ENCODE assay signal across 18 cellular contexts in the genomic region with DNA sequence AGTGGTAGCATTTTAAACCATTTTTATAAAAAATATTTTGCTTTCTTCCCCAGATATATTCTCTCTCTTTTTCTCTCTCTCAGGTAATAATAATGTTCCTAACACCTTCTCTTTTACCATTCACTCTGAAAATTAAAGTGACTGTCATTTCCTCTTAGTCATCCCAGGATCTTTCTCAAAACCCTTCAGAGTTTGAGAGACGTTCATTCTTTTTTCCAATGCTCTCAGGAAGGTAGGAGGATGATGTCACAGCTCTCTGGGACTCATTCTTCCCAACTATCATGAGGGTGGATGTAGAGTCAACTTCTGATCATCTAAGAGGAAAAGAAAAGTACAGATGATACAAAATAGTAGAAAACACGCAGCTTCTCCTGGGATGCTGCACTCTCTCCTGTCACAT.
DNase-seq lines count a peak whose midpoint lies in the region; ATAC-seq and TF ChIP-seq lines count a peak whose summit lies in the region.
"Had no signal": no experiment of that assay in that cellular context is flagged by ENCODE, and none has a peak within 500 bp of the region (broad histone marks: within the 10 kb centered on the region; RNA-seq: fewer than 3 reads in every experiment).

No MANE protein-coding gene starts in this region.

- in situ Hi-C loops in IMR-90 (cut with MboI; ENCODE audit: low sequenced_read_pairs) (no loop called here), ACHN (cut with HindIII; ENCODE audit: low pct_ligation_motif_present, low pct_unique_long_range_greater_than_20kb, low sequenced_read_pairs) (no loop called here)

- H3K9ac ChIP-seq in IMR-90 (ENCODE audit: low read depth, low read length): no peak overlapping the region

- POLR2A ChIA-PET in IMR-90 (lab: Charles Lee; ENCODE audit: unreplicated experiment): no interaction called here

- TF ChIP-seq CTCF in IMR-90 (conservative IDR thresholded peaks at IDR 0.05; ENCODE audit: low read depth, low read length) (no peak), foreskin fibroblast (IDR thresholded peaks at IDR 0.05; ENCODE audit: low read depth, low read length) (no peak)

- CTCF ChIA-PET in IMR-90 (lab: Yijun Ruan, JAX): interaction anchor here (0.6 kb wide), 2 partner anchors 84 to 468 kb away, joined by 3 to 5 read pairs; no protein-coding TSS in a partner anchor

- no peak overlapping the region for H2AK9ac ChIP-seq in IMR-90 (replicated peaks; ENCODE audit: low read depth, low read length, poor library complexity)

- intact Hi-C loops in IMR-90 (cut with micrococcal nuclease): no loop called here

- H3K9me3 ChIP-seq in IMR-90 (ENCODE audit: control insufficient read depth, insufficient read depth, low read length): no peaks in the 10 kb centered on the region
- H3K9me3 ChIP-seq: gastroesophageal sphincter, sigmoid colon had no signal

- no peak overlapping the region for H4K91ac ChIP-seq in IMR-90 (ENCODE audit: insufficient read depth, low read depth, low read length)

- no TSS peak for BruUV-seq in IMR-90 (replicated peaks; lab: Mats Ljungman, UMichigan)

- no peak overlapping the region for H2BK15ac ChIP-seq in IMR-90 (ENCODE audit: low read depth, low read length)

- no peak overlapping the region for H3K4me2 ChIP-seq in IMR-90 (ENCODE audit: low read depth, low read length)

- H3K27ac ChIP-seq in IMR-90 (ENCODE audit: insufficient read depth, low read length): no peak overlapping the region
- H3K27ac ChIP-seq: gastroesophageal sphincter, sigmoid colon had no signal

- dilution Hi-C loops in IMR-90 (cut with HindIII; ENCODE audit: low sequenced_read_pairs, unreplicated experiment): no loop called here

- H2AK5ac ChIP-seq in IMR-90 (ENCODE audit: low read depth, low read length): no peak overlapping the region

- peaks cover 52% of the 10 kb centered on the region for H3K36me3 Mint-ChIP-seq in activated T-cell treated with anti-CD3 and anti-CD28 coated beads, Interleukin-2, amount 50 U/mL, for 24 hours (ENCODE audit: low read depth)
- peaks cover 15% of the 10 kb centered on the region for H3K36me3 Mint-ChIP-seq in central memory CD8-positive, alpha-beta T cell (ENCODE audit: insufficient read depth)
- H3K36me3 Mint-ChIP-seq in stimulated activated effector memory CD8-positive, alpha-beta T cell treated with anti-CD3 and anti-CD28 coated beads, Interleukin-12 subunit alpha, Interleukin-12 subunit beta, amount 100 ng/mL, for 72 hours: peaks cover 65% of the 10 kb centered on the region
- H3K36me3 Mint-ChIP-seq: type B pancreatic cell had no signal

- H3K27me3 ChIP-seq in IMR-90 (ENCODE audit: control insufficient read depth, insufficient read depth, low read length): no peaks in the 10 kb centered on the region
- H3K27me3 ChIP-seq: sigmoid colon had no signal

- no peak overlapping the region for H3K4ac ChIP-seq in IMR-90 (ENCODE audit: low read depth, low read length)

- H2BK20ac ChIP-seq in IMR-90 (ENCODE audit: low read depth, low read length): no peak overlapping the region

- no peak overlapping the region for H2AFZ ChIP-seq in IMR-90 (replicated peaks; ENCODE audit: low read length, poor library complexity)

- no peak overlapping the region for H2BK120ac ChIP-seq in IMR-90 (ENCODE audit: low read depth, low read length)

- H3K27me3 Mint-ChIP-seq in activated T-cell treated with anti-CD3 and anti-CD28 coated beads, Interleukin-2, amount 50 U/mL, for 24 hours: no peaks in the 10 kb centered on the region
- no peaks in the 10 kb centered on the region for H3K27me3 Mint-ChIP-seq in central memory CD8-positive, alpha-beta T cell
- H3K27me3 Mint-ChIP-seq: activated naive CD8-positive, alpha-beta T cell treated with anti-CD3 and anti-CD28 coated beads, Interleukin-2, amount 10 ng/mL, durations not matched to agents 7 days and 5 days had no signal

- H3K27ac Mint-ChIP-seq in activated T-cell treated with anti-CD3 and anti-CD28 coated beads, Interleukin-2, amount 50 U/mL, for 24 hours: peak overlapping the region; percentile 91
- peak overlapping the region; percentile 70 for H3K27ac Mint-ChIP-seq in central memory CD8-positive, alpha-beta T cell (ENCODE audit: low read depth)
- peak overlapping the region; percentile 3 for H3K27ac Mint-ChIP-seq in stimulated activated effector memory CD8-positive, alpha-beta T cell treated with anti-CD3 and anti-CD28 coated beads, Interleukin-12 subunit alpha, Interleukin-12 subunit beta, amount 100 ng/mL, for 72 hours
- H3K27ac Mint-ChIP-seq: activated naive CD8-positive, alpha-beta T cell treated with anti-CD3 and anti-CD28 coated beads, Interleukin-2, amount 10 ng/mL, durations not matched to agents 7 days and 5 days; type B pancreatic cell had no signal

- H3K4me1 Mint-ChIP-seq in activated T-cell treated with anti-CD3 and anti-CD28 coated beads, Interleukin-2, amount 50 U/mL, for 24 hours (ENCODE audit: low read depth): peaks cover 59% of the 10 kb centered on the region
- H3K4me1 Mint-ChIP-seq in central memory CD8-positive, alpha-beta T cell: peaks cover 13% of the 10 kb centered on the region
- H3K4me1 Mint-ChIP-seq in stimulated activated effector memory CD8-positive, alpha-beta T cell treated with anti-CD3 and anti-CD28 coated beads, Interleukin-12 subunit alpha, Interleukin-12 subunit beta, amount 100 ng/mL, for 72 hours: peaks cover 35% of the 10 kb centered on the region

- no peak overlapping the region for H3K56ac ChIP-seq in IMR-90 (ENCODE audit: extremely low read depth, insufficient read depth, low read length)

- no peak for TF ChIP-seq RAD21 in IMR-90 (IDR thresholded peaks at IDR 0.05; ENCODE audit: low read length)

- H3K4me3 Mint-ChIP-seq in activated T-cell treated with anti-CD3 and anti-CD28 coated beads, Interleukin-2, amount 50 U/mL, for 24 hours: peak overlapping the region; percentile 28
- no peak overlapping the region for H3K4me3 Mint-ChIP-seq in central memory CD8-positive, alpha-beta T cell
- no peak overlapping the region for H3K4me3 Mint-ChIP-seq in stimulated activated effector memory CD8-positive, alpha-beta T cell treated with anti-CD3 and anti-CD28 coated beads, Interleukin-12 subunit alpha, Interleukin-12 subunit beta, amount 100 ng/mL, for 72 hours
- H3K4me3 Mint-ChIP-seq: activated naive CD8-positive, alpha-beta T cell treated with anti-CD3 and anti-CD28 coated beads, Interleukin-2, amount 10 ng/mL, durations not matched to agents 7 days and 5 days; type B pancreatic cell had no signal

- DNase-seq in activated T-cell treated with anti-CD3 and anti-CD28 coated beads, Interleukin-2, amount 50 U/mL, for 24 hours: no peak
- DNase-seq in activated T-cell treated with anti-CD3 and anti-CD28 coated beads, Interleukin-2, amount 50 U/mL, for 1 hour: no peak
- peak; percentile 65 for DNase-seq in IMR-90
- DNase-seq in central memory CD8-positive, alpha-beta T cell (ENCODE audit: low spot score in 2 of 2): no peak
- no peak for DNase-seq in stimulated activated effector memory CD8-positive, alpha-beta T cell treated with anti-CD3 and anti-CD28 coated beads, Interleukin-12 subunit alpha, Interleukin-12 subunit beta, amount 100 ng/mL, for 72 hours (ENCODE audit: low spot score in 2 of 2)
- DNase-seq in foreskin fibroblast: no peak
- DNase-seq in ACHN: no peak
- DNase-seq: activated naive CD8-positive, alpha-beta T cell treated with anti-CD3 and anti-CD28 coated beads, Interleukin-2, amount 10 ng/mL, durations not matched to agents 7 days and 5 days; mesendoderm; NCI-H2171; NK-92 treated with Interleukin-12 subunit alpha and Interleukin-12 subunit beta, amount 100 ng/mL, for 24 hours; SHP77 treated with DMSO at 0.1 percent for 48 hours; sigmoid colon; stimulated activated CD4-positive, alpha-beta T cell treated with anti-CD3 and anti-CD28 coated beads, Interleukin-4, amount 100 ng/mL, for 1 hour; T1000 had no signal

- H3K4me1 ChIP-seq in IMR-90 (ENCODE audit: control insufficient read depth, insufficient read depth, low read length): peaks cover 2% of the 10 kb centered on the region; the same call in 1 of the 2 replicates

- TF ChIP-seq POLR2A in IMR-90 (IDR thresholded peaks at IDR 0.05; ENCODE audit: low read depth, low read length): no peak

- peaks cover 11% of the 10 kb centered on the region for H3K9me1 ChIP-seq in IMR-90 (ENCODE audit: insufficient read depth, low read length)

- WGBS in IMR-90 (ENCODE audit: extremely low coverage in 2 of 2, insufficient read length in 1 of 2), 2 experiments: no CpG with 5 or more reads among the region's 2 CpGs

- peaks cover 3% of the 10 kb centered on the region; the same call in 1 of the 2 replicates for H4K20me1 ChIP-seq in IMR-90 (ENCODE audit: insufficient read depth, low read length)

- peaks cover 21 to 23% of the 10 kb centered on the region in 2 experiments for H3K79me1 ChIP-seq in IMR-90 (ENCODE audit: low read depth in 1 of 2, low read length in 2 of 2)

- no peak overlapping the region for H4K8ac ChIP-seq in IMR-90 (ENCODE audit: low read depth in 2 of 2, low read length in 2 of 2)

- no peak overlapping the region for H3K18ac ChIP-seq in IMR-90 (ENCODE audit: low read depth, low read length)

- H3K4me3 ChIP-seq in IMR-90 (ENCODE audit: insufficient read depth, low read depth, low read length) (no peak overlapping the region), foreskin fibroblast (ENCODE audit: low read depth in 1 of 2, low read length in 2 of 2) (no peak overlapping the region)
- H3K4me3 ChIP-seq: gastroesophageal sphincter, sigmoid colon had no signal

- H3K9me3 Mint-ChIP-seq in activated T-cell treated with anti-CD3 and anti-CD28 coated beads, Interleukin-2, amount 50 U/mL, for 24 hours: peaks cover 2% of the 10 kb centered on the region
- no peaks in the 10 kb centered on the region for H3K9me3 Mint-ChIP-seq in central memory CD8-positive, alpha-beta T cell
- H3K9me3 Mint-ChIP-seq in stimulated activated effector memory CD8-positive, alpha-beta T cell treated with anti-CD3 and anti-CD28 coated beads, Interleukin-12 subunit alpha, Interleukin-12 subunit beta, amount 100 ng/mL, for 72 hours: no peaks in the 10 kb centered on the region
- H3K9me3 Mint-ChIP-seq: activated naive CD8-positive, alpha-beta T cell treated with anti-CD3 and anti-CD28 coated beads, Interleukin-2, amount 10 ng/mL, durations not matched to agents 7 days and 5 days; type B pancreatic cell had no signal

- H3K14ac ChIP-seq in IMR-90 (replicated peaks; ENCODE audit: low read depth, low read length): no peak overlapping the region

- no peak for ATAC-seq in IMR-90 (ENCODE audit: low read depth)
- ATAC-seq in central memory CD8-positive, alpha-beta T cell (replicated peaks; ENCODE audit: extremely low read depth, poor library complexity, severe bottlenecking): no peak
- peak; percentile 79 for ATAC-seq in stimulated activated effector memory CD8-positive, alpha-beta T cell treated with anti-CD3 and anti-CD28 coated beads, Interleukin-12 subunit alpha, Interleukin-12 subunit beta, amount 100 ng/mL, for 72 hours
- no peak for ATAC-seq in HG03469 (IDR thresholded peaks at IDR 0.05; ENCODE audit: unreplicated experiment)
- ATAC-seq: gastroesophageal sphincter had no signal

- H3K23ac ChIP-seq in IMR-90 (ENCODE audit: low read depth, low read length): no peak overlapping the region

- no peak overlapping the region for H2BK5ac ChIP-seq in IMR-90 (ENCODE audit: low read depth, low read length, poor library complexity, severe bottlenecking)

- H4K5ac ChIP-seq in IMR-90 (ENCODE audit: low read depth, low read length): no peak overlapping the region

- H3K36me3 ChIP-seq in IMR-90 (ENCODE audit: control insufficient read depth, insufficient read depth, low read length): peaks cover 18% of the 10 kb centered on the region
- H3K36me3 ChIP-seq: sigmoid colon had no signal

Comparison
In these comparisons a context has a peak if more than half of its experiments do, and no peak if none do; other contexts are left out.
1. H3K27ac Mint-ChIP-seq: peak in every context shown above with its lines; median percentile 91 in activated T-cell treated with anti-CD3 and anti-CD28 coated beads, Interleukin-2, amount 50 U/mL, for 24 hours; 70 in central memory CD8-positive, alpha-beta T cell; 3 in stimulated activated effector memory CD8-positive, alpha-beta T cell treated with anti-CD3 and anti-CD28 coated beads, Interleukin-12 subunit alpha, Interleukin-12 subunit beta, amount 100 ng/mL, for 72 hours.